ENCODE assay signal across 1 cellular context in the genomic region with DNA sequence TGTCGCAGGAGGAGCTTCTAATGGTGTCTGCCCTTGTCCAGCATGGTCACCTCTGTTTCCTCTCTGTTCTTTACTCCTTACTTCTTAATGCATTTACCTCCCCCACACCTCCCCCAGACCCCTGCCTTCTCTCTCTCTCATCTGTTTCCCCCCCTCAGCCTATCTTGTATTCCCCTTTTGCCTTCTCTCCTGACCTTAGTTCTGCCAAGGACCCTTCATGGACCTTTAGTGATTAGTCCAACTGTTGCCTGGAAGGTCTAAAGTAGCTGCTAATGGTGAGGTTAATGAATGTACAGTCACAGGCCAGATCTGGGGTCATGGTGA.
TF ChIP-seq lines count a peak whose summit lies in the region.

No MANE protein-coding gene starts in this region.

TF ChIP-seq in K562, 482 proteins besides CTCF, POLR2A, EP300 and RAD21 (continued from another document):
- 0 out of 2 replicates have a peak, but pooled peaks have one; percentile 12 for TF ChIP-seq EHMT2 (IDR thresholded peaks at IDR 0.05)
- TF ChIP-seq E2F8 (IDR thresholded peaks at IDR 0.05; ENCODE audit: low read depth, partially characterized antibody) = no peak
- TF ChIP-seq ZNF766 (CRISPR knock-in tag; conservative IDR thresholded peaks at IDR 0.05) = peak; percentile 44; the same call in 1 of the 2 replicates
- no peak for TF ChIP-seq ZNF830 (CRISPR knock-in tag; IDR thresholded peaks at IDR 0.05)
- TF ChIP-seq RB1 (IDR thresholded peaks at IDR 0.05; ENCODE audit: low read depth) = 0 out of 2 replicates have a peak, but pooled peaks have one; percentile 15
- no peak for TF ChIP-seq NCOA1 (IDR thresholded peaks at IDR 0.05; ENCODE audit: low read depth)
- TF ChIP-seq, protein P1, sequence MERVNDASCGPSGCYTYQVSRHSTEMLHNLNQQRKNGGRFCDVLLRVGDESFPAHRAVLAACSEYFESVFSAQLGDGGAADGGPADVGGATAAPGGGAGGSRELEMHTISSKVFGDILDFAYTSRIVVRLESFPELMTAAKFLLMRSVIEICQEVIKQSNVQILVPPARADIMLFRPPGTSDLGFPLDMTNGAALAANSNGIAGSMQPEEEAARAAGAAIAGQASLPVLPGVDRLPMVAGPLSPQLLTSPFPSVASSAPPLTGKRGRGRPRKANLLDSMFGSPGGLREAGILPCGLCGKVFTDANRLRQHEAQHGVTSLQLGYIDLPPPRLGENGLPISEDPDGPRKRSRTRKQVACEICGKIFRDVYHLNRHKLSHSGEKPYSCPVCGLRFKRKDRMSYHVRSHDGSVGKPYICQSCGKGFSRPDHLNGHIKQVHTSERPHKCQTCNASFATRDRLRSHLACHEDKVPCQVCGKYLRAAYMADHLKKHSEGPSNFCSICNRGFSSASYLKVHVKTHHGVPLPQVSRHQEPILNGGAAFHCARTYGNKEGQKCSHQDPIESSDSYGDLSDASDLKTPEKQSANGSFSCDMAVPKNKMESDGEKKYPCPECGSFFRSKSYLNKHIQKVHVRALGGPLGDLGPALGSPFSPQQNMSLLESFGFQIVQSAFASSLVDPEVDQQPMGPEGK (CRISPR knock-in tag; IDR thresholded peaks at IDR 0.05; ENCODE audit: borderline replicate concordance) = 0 out of 2 replicates have a peak, but pooled peaks have one; percentile 9
- TF ChIP-seq IFI16 (CRISPR knock-in tag; IDR thresholded peaks at IDR 0.05) = no peak
- TF ChIP-seq, protein P2, sequence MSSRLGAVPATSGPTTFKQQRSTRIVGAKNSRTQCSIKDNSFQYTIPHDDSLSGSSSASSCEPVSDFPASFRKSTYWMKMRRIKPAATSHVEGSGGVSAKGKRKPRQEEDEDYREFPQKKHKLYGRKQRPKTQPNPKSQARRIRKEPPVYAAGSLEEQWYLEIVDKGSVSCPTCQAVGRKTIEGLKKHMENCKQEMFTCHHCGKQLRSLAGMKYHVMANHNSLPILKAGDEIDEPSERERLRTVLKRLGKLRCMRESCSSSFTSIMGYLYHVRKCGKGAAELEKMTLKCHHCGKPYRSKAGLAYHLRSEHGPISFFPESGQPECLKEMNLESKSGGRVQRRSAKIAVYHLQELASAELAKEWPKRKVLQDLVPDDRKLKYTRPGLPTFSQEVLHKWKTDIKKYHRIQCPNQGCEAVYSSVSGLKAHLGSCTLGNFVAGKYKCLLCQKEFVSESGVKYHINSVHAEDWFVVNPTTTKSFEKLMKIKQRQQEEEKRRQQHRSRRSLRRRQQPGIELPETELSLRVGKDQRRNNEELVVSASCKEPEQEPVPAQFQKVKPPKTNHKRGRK (tag; IDR thresholded peaks at IDR 0.05) = peak; percentile 56; the same call in 1 of the 2 replicates
- no peak for TF ChIP-seq ZNF764 (CRISPR knock-in tag; IDR thresholded peaks at IDR 0.05; ENCODE audit: low read depth)
- TF ChIP-seq, protein P3, sequence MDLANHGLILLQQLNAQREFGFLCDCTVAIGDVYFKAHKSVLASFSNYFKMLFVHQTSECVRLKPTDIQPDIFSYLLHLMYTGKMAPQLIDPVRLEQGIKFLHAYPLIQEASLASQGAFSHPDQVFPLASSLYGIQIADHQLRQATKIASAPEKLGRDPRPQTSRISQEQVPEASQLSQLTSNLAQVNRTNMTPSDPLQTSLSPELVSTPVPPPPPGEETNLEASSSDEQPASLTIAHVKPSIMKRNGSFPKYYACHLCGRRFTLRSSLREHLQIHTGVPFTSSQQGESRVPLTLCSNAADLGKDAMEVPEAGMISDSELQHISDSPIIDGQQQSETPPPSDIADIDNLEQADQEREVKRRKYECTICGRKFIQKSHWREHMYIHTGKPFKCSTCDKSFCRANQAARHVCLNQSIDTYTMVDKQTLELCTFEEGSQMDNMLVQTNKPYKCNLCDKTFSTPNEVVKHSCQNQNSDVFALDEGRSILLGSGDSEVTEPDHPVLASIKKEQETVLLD (IDR thresholded peaks at IDR 0.05) = no peak
- no peak for TF ChIP-seq BRF2 (IDR thresholded peaks at IDR 0.05; ENCODE audit: borderline replicate concordance, insufficient read depth, insufficient read length)
- no peak for TF ChIP-seq ZNF316 (IDR thresholded peaks at IDR 0.05)
TF ChIP-seq in K562: peak in this region for 13.
